ENCODE assay signal across 18 cellular contexts in the genomic region with DNA sequence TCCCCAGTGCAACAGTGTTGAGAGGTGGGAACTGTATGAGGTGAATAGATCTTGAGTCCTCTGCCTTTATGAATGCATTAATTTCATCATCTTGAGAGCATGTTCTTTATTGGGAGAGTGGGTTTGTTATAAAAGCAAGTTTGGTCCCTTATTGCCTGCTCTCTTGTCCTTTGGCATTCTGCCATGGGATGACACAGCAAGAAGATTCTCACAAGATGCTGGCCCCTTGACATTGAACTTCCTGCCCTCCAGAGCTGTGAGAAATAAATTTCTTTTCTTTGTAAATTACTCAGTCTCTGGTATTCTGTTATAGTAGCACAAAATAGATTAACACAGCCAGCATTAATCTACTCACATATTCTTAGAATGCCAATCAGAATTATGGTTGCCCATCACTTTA.
DNase-seq lines count a peak whose midpoint lies in the region; ATAC-seq, FAIRE-seq and TF ChIP-seq lines count a peak whose summit lies in the region.
"Had no signal": no experiment of that assay in that cellular context is flagged by ENCODE, and none has a peak within 500 bp of the region (broad histone marks: within the 10 kb centered on the region; RNA-seq: fewer than 3 reads in every experiment).

No MANE protein-coding gene starts in this region.

- TF ChIP-seq CTCF in MCF 10A (IDR thresholded peaks at IDR 0.05; ENCODE audit: unreplicated experiment) (no peak), breast epithelium (IDR thresholded peaks at IDR 0.05) (no peak), fibroblast of lung (conservative IDR thresholded peaks at IDR 0.05 in 1 of 2, IDR thresholded peaks at IDR 0.05 in 1 of 2; ENCODE audit: low read depth in 1 of 2, low read length in 2 of 2) (no peak)

- H3K27ac ChIP-seq in breast epithelium (no peak overlapping the region), fibroblast of lung (ENCODE audit: insufficient read depth, low read length) (no peak overlapping the region)
- H3K27ac ChIP-seq: tibial artery, VCaP had no signal

- ATAC-seq in GM21381 (IDR thresholded peaks at IDR 0.05; ENCODE audit: unreplicated experiment): no peak
- ATAC-seq: naive thymus-derived CD4-positive, alpha-beta T cell; Panc1 had no signal

- H3K9ac ChIP-seq in fibroblast of lung (ENCODE audit: insufficient read depth, low read length): no peak overlapping the region

- H3K4me2 ChIP-seq in fibroblast of lung (ENCODE audit: extremely low read depth, insufficient read depth, low read length): no peak overlapping the region

- H3K4me3 Mint-ChIP-seq in MCF 10A (ENCODE audit: unreplicated experiment): no peak overlapping the region
- H3K4me3 Mint-ChIP-seq: brain; naive thymus-derived CD4-positive, alpha-beta T cell had no signal

- H3K4me3 ChIP-seq in breast epithelium (no peak overlapping the region), fibroblast of lung (replicated peaks in 1 of 4; ENCODE audit: control extremely low read depth in 1 of 4, insufficient read depth in 1 of 4, low read depth in 3 of 4, low read length in 4 of 4) (no peak overlapping the region)
- H3K4me3 ChIP-seq: tibial artery had no signal

- H3K4me1 ChIP-seq in breast epithelium: no peaks in the 10 kb centered on the region
- H3K4me1 ChIP-seq in fibroblast of lung (ENCODE audit: control insufficient read depth, extremely low read depth, insufficient read depth, low read length): peaks cover 6% of the 10 kb centered on the region

- TF ChIP-seq POLR2A in breast epithelium (IDR thresholded peaks at IDR 0.05): no peak

- H3K36me3 ChIP-seq in breast epithelium: no peaks in the 10 kb centered on the region
- H3K36me3 ChIP-seq in fibroblast of lung (ENCODE audit: control insufficient read depth, insufficient read depth, low read length): no peaks in the 10 kb centered on the region
- H3K36me3 ChIP-seq: tibial artery had no signal

- H3K79me2 ChIP-seq in fibroblast of lung (ENCODE audit: control insufficient read depth, insufficient read depth, low read length): peaks cover 37% of the 10 kb centered on the region

- H3K9me3 ChIP-seq in breast epithelium: no peaks in the 10 kb centered on the region
- no peaks in the 10 kb centered on the region for H3K9me3 ChIP-seq in fibroblast of lung (ENCODE audit: control insufficient read depth, insufficient read depth, low read depth, low read length)
- H3K9me3 ChIP-seq: tibial artery had no signal

- no peak overlapping the region for H2AFZ ChIP-seq in fibroblast of lung (ENCODE audit: low read length)

- H3K27me3 ChIP-seq in breast epithelium (no peaks in the 10 kb centered on the region), fibroblast of lung (ENCODE audit: control insufficient read depth, insufficient read depth, low read length) (no peaks in the 10 kb centered on the region)
- H3K27me3 ChIP-seq: tibial artery had no signal

- CTCF ChIA-PET in MCF 10A (lab: Yijun Ruan, JAX): interaction anchor here (1.1 kb wide), 1 partner anchor 27 kb away, joined by 4 read pairs; no protein-coding TSS in a partner anchor

- H3K36me3 Mint-ChIP-seq in MCF 10A (ENCODE audit: insufficient read depth, unreplicated experiment): peaks cover 10% of the 10 kb centered on the region

- FAIRE-seq in urothelium cell line (lab: Jason Lieb, UNC): peak; percentile 46

- peaks cover 2% of the 10 kb centered on the region for H4K20me1 ChIP-seq in fibroblast of lung (ENCODE audit: control insufficient read depth, extremely low read depth, insufficient read depth, low read length)

- no peaks in the 10 kb centered on the region for H3K27me3 Mint-ChIP-seq in MCF 10A (ENCODE audit: insufficient read depth, unreplicated experiment)
- H3K27me3 Mint-ChIP-seq: naive thymus-derived CD4-positive, alpha-beta T cell had no signal

- peaks cover 8% of the 10 kb centered on the region for H3K9me3 Mint-ChIP-seq in MCF 10A (ENCODE audit: unreplicated experiment)
- H3K9me3 Mint-ChIP-seq: naive thymus-derived CD4-positive, alpha-beta T cell had no signal

- H3K27ac Mint-ChIP-seq in MCF 10A (ENCODE audit: low read depth, unreplicated experiment): no peak overlapping the region
- H3K27ac Mint-ChIP-seq: brain had no signal

- no TSS peak for BruUV-seq in MCF 10A (replicated peaks; lab: Mats Ljungman, UMichigan)

- DNase-seq in MCF 10A (ENCODE audit: unreplicated experiment) (peak; percentile 61), breast epithelium (ENCODE audit: low spot score in 2 of 2) (no peak), RPMI8226 (peak; percentile 39), fibroblast of lung (ENCODE audit: low read depth in 2 of 2) (peak; percentile 55 to 62), urothelium cell line (ENCODE audit: low spot score) (no peak), epidermal melanocyte (ENCODE audit: insufficient read length, low spot score) (no peak), Kasumi-1 (lab: John Stamatoyannopoulos, UW) (no peak)
- DNase-seq: activated T-cell treated with anti-CD3 and anti-CD28 coated beads, Interleukin-2, amount 50 U/mL, for 1 hour; AML-193; GF-D8; islet precursor cell; naive thymus-derived CD4-positive, alpha-beta T cell; NCI-H345; tibial artery had no signal

- H3K4me1 Mint-ChIP-seq in MCF 10A (ENCODE audit: insufficient read depth, unreplicated experiment): peaks cover 15% of the 10 kb centered on the region

- POLR2A ChIA-PET in MCF 10A (lab: Yijun Ruan, JAX): interaction anchor here (0.6 kb wide), 1 partner anchor 503 kb away, joined by 3 read pairs; no protein-coding TSS in a partner anchor

- intact Hi-C loops in MCF 10A (cut with micrococcal nuclease) (no loop called here), breast epithelium (cut with DNase I; ENCODE audit: low total_unique reads) (no loop called here)

Comparison
In these comparisons a context has a peak if more than half of its experiments do, and no peak if none do; other contexts are left out.
1. DNase-seq: peak in MCF 10A (single experiment), RPMI8226 (single experiment) and fibroblast of lung (2 of 2); none in breast epithelium (0 of 2), urothelium cell line (single experiment), epidermal melanocyte (single experiment) and Kasumi-1 (0 of 2).